In genomic region chr2:212766921-212767320, GRCh38 we compare ENCODE assay signal across 1 cellular context.
TF ChIP-seq lines count a peak whose summit lies in the region.

No MANE protein-coding gene starts in this region.

TF ChIP-seq in HEK293, 187 proteins besides CTCF, POLR2A, EP300 and RAD21 (continued from another document and continues in another):
- TF ChIP-seq REST (tag by site-specific recombination; IDR thresholded peaks at IDR 0.05) (no peak), KLF10 (tag by site-specific recombination; IDR thresholded peaks at IDR 0.05) (peak; percentile 78), SP2 (tag by site-specific recombination; IDR thresholded peaks at IDR 0.05) (no peak), ZNF391 (tag by site-specific recombination; IDR thresholded peaks at IDR 0.05; ENCODE audit: borderline replicate concordance, low read depth) (no peak), GLIS1 (tag by site-specific recombination; IDR thresholded peaks at IDR 0.05) (peak; percentile 21; the same call in 1 of the 2 replicates), ZNF692 (tag by site-specific recombination; IDR thresholded peaks at IDR 0.05) (no peak), ZNF398 (tag by site-specific recombination; IDR thresholded peaks at IDR 0.05) (no peak), YY2 (tag by site-specific recombination; IDR thresholded peaks at IDR 0.05) (no peak), ZNF596 (tag by site-specific recombination; IDR thresholded peaks at IDR 0.05) (no peak), HOXC10 (CRISPR knock-in tag; IDR thresholded peaks at IDR 0.05) (no peak), TCF7L2 (IDR thresholded peaks at IDR 0.05; ENCODE audit: borderline replicate concordance, low read depth, low read length) (peak; percentile 80), ZNF843 (tag by site-specific recombination; IDR thresholded peaks at IDR 0.05) (peak; percentile 95), HIC1 (tag by site-specific recombination; IDR thresholded peaks at IDR 0.05) (peak; percentile 71; the same call in 1 of the 2 replicates), GLI2 (tag by site-specific recombination; IDR thresholded peaks at IDR 0.05; ENCODE audit: borderline replicate concordance, low read depth) (peak; percentile 81; the same call in 1 of the 2 replicates), SP3 (tag by site-specific recombination; IDR thresholded peaks at IDR 0.05) (no peak), ZNF707 (tag by site-specific recombination; IDR thresholded peaks at IDR 0.05) (no peak), ZNF155 (tag by site-specific recombination; IDR thresholded peaks at IDR 0.05) (no peak), WT1 (tag by site-specific recombination; IDR thresholded peaks at IDR 0.05) (peak; percentile 93), KLF1 (tag by site-specific recombination; IDR thresholded peaks at IDR 0.05) (no peak), MYNN (tag by site-specific recombination; IDR thresholded peaks at IDR 0.05; ENCODE audit: borderline replicate concordance) (no peak), ZNF10 (tag by site-specific recombination; IDR thresholded peaks at IDR 0.05) (0 out of 2 replicates have a peak, but pooled peaks have one; percentile 16), ZBTB17 (tag by site-specific recombination; IDR thresholded peaks at IDR 0.05) (peak; percentile 61; the same call in 1 of the 2 replicates), ZNF148 (tag by site-specific recombination; IDR thresholded peaks at IDR 0.05; ENCODE audit: borderline replicate concordance) (no peak), PRDM2 (tag by site-specific recombination; IDR thresholded peaks at IDR 0.05; ENCODE audit: borderline replicate concordance) (no peak), ZNF664 (tag by site-specific recombination; IDR thresholded peaks at IDR 0.05) (no peak), ZNF23 (tag by site-specific recombination; IDR thresholded peaks at IDR 0.05; ENCODE audit: borderline replicate concordance) (no peak), ZNF184 (tag by site-specific recombination; IDR thresholded peaks at IDR 0.05) (0 out of 2 replicates have a peak, but pooled peaks have one; percentile 34), ZNF521 (tag by site-specific recombination; IDR thresholded peaks at IDR 0.05) (no peak), IKZF3 (tag by site-specific recombination; IDR thresholded peaks at IDR 0.05) (peak; percentile 60), BCL11B (tag by site-specific recombination; IDR thresholded peaks at IDR 0.05; ENCODE audit: low read depth) (0 out of 2 replicates have a peak, but pooled peaks have one; percentile 17), YY1 (tag by site-specific recombination; IDR thresholded peaks at IDR 0.05) (peak; percentile 40; the same call in 1 of the 2 replicates), EGR2 (tag by site-specific recombination; IDR thresholded peaks at IDR 0.05; ENCODE audit: low read depth) (no peak), ZNF280D (tag by site-specific recombination; IDR thresholded peaks at IDR 0.05) (no peak), ZNF114 (tag by site-specific recombination; IDR thresholded peaks at IDR 0.05) (no peak), ZBTB20 (tag by site-specific recombination; IDR thresholded peaks at IDR 0.05) (no peak), ZBTB48 (tag by site-specific recombination; IDR thresholded peaks at IDR 0.05) (no peak), ZNF132 (tag by site-specific recombination; IDR thresholded peaks at IDR 0.05; ENCODE audit: borderline replicate concordance) (no peak), KLF8 (tag by site-specific recombination; IDR thresholded peaks at IDR 0.05) (peak; percentile 53; the same call in 1 of the 2 replicates), ZNF394 (tag by site-specific recombination; IDR thresholded peaks at IDR 0.05; ENCODE audit: borderline replicate concordance) (0 out of 2 replicates have a peak, but pooled peaks have one; percentile 16)
